In the genomic region with DNA sequence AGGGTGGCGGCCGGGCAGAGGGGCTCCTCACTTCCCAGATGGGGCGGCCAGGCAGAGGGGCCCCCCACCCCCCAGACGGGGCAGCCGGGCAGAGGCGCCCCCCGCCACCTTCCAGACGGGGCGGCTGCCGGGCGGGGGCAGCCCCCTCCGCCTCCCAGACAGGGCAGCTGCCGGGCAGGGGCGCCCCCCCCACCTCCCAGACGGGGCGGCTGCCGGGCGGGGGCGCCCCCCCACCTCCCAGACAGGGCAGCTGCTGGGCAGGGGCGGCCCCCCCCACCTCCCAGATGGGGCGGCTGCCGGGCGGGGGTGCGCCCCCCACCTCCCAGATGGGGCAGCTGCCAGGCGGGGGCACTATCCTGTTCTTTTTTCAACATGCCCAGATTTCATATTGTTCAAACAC, we compare ENCODE assay signal across 16 cellular contexts.
DNase-seq lines count a peak whose midpoint lies in the region; ATAC-seq and TF ChIP-seq lines count a peak whose summit lies in the region.
"Had no signal": no experiment of that assay in that cellular context is flagged by ENCODE, and none has a peak within 500 bp of the region (broad histone marks: within the 10 kb centered on the region; RNA-seq: fewer than 3 reads in every experiment).

No MANE protein-coding gene starts in this region.

- H3K36me3 ChIP-seq in left ventricle myocardium inferior: no peaks in the 10 kb centered on the region
- H3K36me3 ChIP-seq in osteoblast (ENCODE audit: insufficient read depth, low read length): peaks cover 8% of the 10 kb centered on the region

- DNase-seq in left ventricle myocardium inferior (no peak), Right ventricle myocardium inferior (ENCODE audit: missing footprints) (no peak), D341Med (ENCODE audit: low spot score) (peak; percentile 79), HFFc6 (no peak), right cardiac atrium (peak in 1 of 3 donors; percentile 56), osteoblast (ENCODE audit: insufficient read length, low spot score, missing footprints) (no peak)
- DNase-seq: CD8-positive, alpha-beta T cell; COR-L47; DMS79; H7 had no signal

- peaks cover 89% of the 10 kb centered on the region for H3K4me1 Mint-ChIP-seq in HFFc6 (ENCODE audit: low read depth)
- H3K4me1 Mint-ChIP-seq: CD14-positive monocyte had no signal

- peaks cover 63% of the 10 kb centered on the region for H3K4me1 ChIP-seq in left ventricle myocardium inferior
- peaks cover 2% of the 10 kb centered on the region for H3K4me1 ChIP-seq in right cardiac atrium (ENCODE audit: control insufficient read depth, insufficient read depth, low read length)
- peaks cover 43% of the 10 kb centered on the region for H3K4me1 ChIP-seq in osteoblast (ENCODE audit: insufficient read depth, low read length)

- H3K36me3 Mint-ChIP-seq in HFFc6 (ENCODE audit: low read depth): peaks cover 46% of the 10 kb centered on the region
- H3K36me3 Mint-ChIP-seq: CD8-positive, alpha-beta T cell had no signal

- ATAC-seq in Right ventricle myocardium inferior (no peak), right cardiac atrium (no peak), HG02798 (IDR thresholded peaks at IDR 0.05; ENCODE audit: poor library complexity, unreplicated experiment) (no peak), HG02623 (IDR thresholded peaks at IDR 0.05; ENCODE audit: unreplicated experiment) (no peak)
- ATAC-seq: A549; CD8-positive, alpha-beta T cell; GM12878; GM23338 had no signal

- no peak overlapping the region for H2AFZ ChIP-seq in osteoblast (ENCODE audit: low read length)
- H2AFZ ChIP-seq: GM23338 had no signal

- H3K9me3 ChIP-seq in left ventricle myocardium inferior (replicated peaks) (peaks cover 3% of the 10 kb centered on the region), right cardiac atrium (ENCODE audit: control insufficient read depth, low read length) (no peaks in the 10 kb centered on the region), osteoblast (ENCODE audit: low read depth, low read length) (no peaks in the 10 kb centered on the region)
- H3K9me3 ChIP-seq: A549 had no signal

- TF ChIP-seq CTCF in left ventricle myocardium inferior (IDR thresholded peaks at IDR 0.05; ENCODE audit: borderline replicate concordance): no peak
- no peak for TF ChIP-seq CTCF in HFFc6 (IDR thresholded peaks at IDR 0.05)
- no peak for TF ChIP-seq CTCF in osteoblast (IDR thresholded peaks at IDR 0.05; ENCODE audit: extremely low read depth, low read depth, low read length)

- H3K27me3 Mint-ChIP-seq in HFFc6 (ENCODE audit: insufficient read depth): peaks cover 10% of the 10 kb centered on the region

- 0 out of 2 replicates have a peak overlapping the region, but pooled peaks have one; percentile 15 for H3K4me3 Mint-ChIP-seq in HFFc6
- H3K4me3 Mint-ChIP-seq: CD14-positive monocyte; CD8-positive, alpha-beta T cell; GM23338 had no signal

- H3K27ac ChIP-seq in left ventricle myocardium inferior (replicated peaks): peak overlapping the region; percentile 82
- H3K27ac ChIP-seq in right cardiac atrium (ENCODE audit: low read length): peak overlapping the region; percentile 45
- no peak overlapping the region for H3K27ac ChIP-seq in osteoblast (ENCODE audit: low read depth, low read length)

- H3K79me2 ChIP-seq in osteoblast (ENCODE audit: insufficient read depth, low read length): peaks cover 89% of the 10 kb centered on the region

- no peaks in the 10 kb centered on the region for H4K20me1 ChIP-seq in osteoblast (ENCODE audit: insufficient read depth, low read length)

- peaks cover 24% of the 10 kb centered on the region for H3K9me3 Mint-ChIP-seq in HFFc6

- WGBS in right cardiac atrium: 96% methylated on average over 25 of the region's 25 CpGs

- H3K4me2 ChIP-seq in osteoblast (ENCODE audit: insufficient read depth, low read length): no peak overlapping the region
- H3K4me2 ChIP-seq: A549, GM23338 had no signal

- H3K4me3 ChIP-seq in left ventricle myocardium inferior (no peak overlapping the region), right cardiac atrium (ENCODE audit: low read length) (no peak overlapping the region), osteoblast (ENCODE audit: insufficient read depth, low read length) (no peak overlapping the region)
- H3K4me3 ChIP-seq: A549, GM12878, GM23338 had no signal

- no peaks in the 10 kb centered on the region for H3K27me3 ChIP-seq in left ventricle myocardium inferior (ENCODE audit: low read depth)
- no peaks in the 10 kb centered on the region for H3K27me3 ChIP-seq in right cardiac atrium (ENCODE audit: control insufficient read depth, insufficient read depth)
- no peaks in the 10 kb centered on the region for H3K27me3 ChIP-seq in osteoblast (ENCODE audit: insufficient read depth, low read length)

- intact Hi-C loops in left ventricle myocardium inferior (cut with micrococcal nuclease): no loop called here
- intact Hi-C loops in Right ventricle myocardium inferior (cut with DNase I): no loop called here
- intact Hi-C loops in right cardiac atrium (cut with DNase I): no loop called here

- H3K27ac Mint-ChIP-seq in HFFc6: peak overlapping the region; percentile 60; the same call in 1 of the 2 replicates
- H3K27ac Mint-ChIP-seq: CD14-positive monocyte; CD8-positive, alpha-beta T cell; GM23338 had no signal
